12 cellular contexts compared by ENCODE assay signal in the genomic region with DNA sequence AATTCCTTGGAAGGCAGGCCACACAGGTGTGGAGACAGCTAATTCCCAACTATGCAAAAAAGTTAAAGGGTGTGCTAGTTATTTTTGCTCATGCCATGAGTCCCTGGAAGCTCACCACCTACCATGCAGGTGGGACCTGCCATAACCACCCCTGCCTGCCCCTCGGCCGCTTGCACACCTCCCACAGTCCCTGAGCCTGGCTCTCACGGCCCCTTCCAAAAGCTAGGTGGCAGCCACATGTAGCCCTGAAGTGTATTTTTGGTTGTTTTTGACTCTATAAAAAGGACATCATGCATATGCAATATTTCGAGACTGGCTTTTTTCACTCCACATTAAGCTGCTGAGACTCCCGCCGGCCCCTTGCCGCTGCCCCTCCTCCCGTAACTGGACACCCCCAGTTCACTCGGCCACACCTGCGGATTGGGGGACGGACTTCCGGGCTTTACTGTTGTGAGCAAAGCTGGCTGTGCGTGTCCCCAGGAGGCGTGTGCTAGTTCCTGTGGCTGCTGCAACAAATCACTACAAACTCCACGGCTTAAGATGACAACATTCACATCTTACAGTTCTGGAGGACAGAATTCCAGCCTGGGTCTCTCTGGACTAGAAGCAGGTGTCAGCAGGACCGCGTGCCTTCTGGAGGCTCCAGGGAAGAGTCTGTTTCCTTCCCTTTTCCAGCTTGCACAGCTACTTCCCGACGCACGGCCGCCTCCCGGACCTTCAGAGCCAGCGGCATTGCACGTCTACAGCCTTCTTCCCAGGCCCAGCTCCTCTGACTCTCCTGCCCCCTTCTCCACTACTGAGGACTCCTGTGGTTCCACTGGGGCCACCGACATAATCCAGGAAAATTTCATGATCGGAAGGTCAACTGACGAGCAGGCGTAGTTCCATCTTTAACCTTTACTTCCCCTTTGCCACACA. TPM values are rescaled to one million over a fixed set of nuclear protein-coding genes. Genes with fewer than 3 reads are reported as not detected.
A peak's percentile ranks its signal among the peaks of the same experiment; 100 is the strongest.
DNase-seq lines count a peak whose midpoint lies in the region; ATAC-seq and TF ChIP-seq lines count a peak whose summit lies in the region.
"Had no signal": no experiment of that assay in that cellular context is flagged by ENCODE, and none has a peak within 500 bp of the region (broad histone marks: within the 10 kb centered on the region; RNA-seq: fewer than 3 reads in every experiment).

No MANE protein-coding gene starts in this region.

- no peaks in the 10 kb centered on the region for H4K20me1 ChIP-seq in DOHH2 (ENCODE audit: control insufficient read depth, insufficient read depth, low read depth, low read length)

- no peak overlapping the region for H3K27ac ChIP-seq in DOHH2 (ENCODE audit: low read depth, low read length)
- no peak overlapping the region for H3K27ac ChIP-seq in HUES6 (ENCODE audit: low read depth, low read length)
- H3K27ac ChIP-seq: suprapubic skin had no signal

- H3K4me2 ChIP-seq in DOHH2 (ENCODE audit: low read length) = peak overlapping the region; percentile 51

- H3K4me3 ChIP-seq in DOHH2 (ENCODE audit: low read length) (peak overlapping the region; percentile 20; the same call in 1 of the 2 replicates), HUES6 (ENCODE audit: low read depth, low read length) (peak overlapping the region; percentile 33; the same call in 1 of the 2 replicates)
- H3K4me3 ChIP-seq: suprapubic skin had no signal

- H3K79me2 ChIP-seq in DOHH2 (ENCODE audit: control insufficient read depth, low read length) = no peaks in the 10 kb centered on the region

- H3K27ac Mint-ChIP-seq in chondrocyte (ENCODE audit: unreplicated experiment) = no peak overlapping the region
- peak overlapping the region; percentile 72 to 80 for H3K27ac Mint-ChIP-seq in natural killer cell

- no peaks in the 10 kb centered on the region for H3F3A ChIP-seq in DOHH2 (ENCODE audit: control insufficient read depth, insufficient read depth)

- no peaks in the 10 kb centered on the region for H3K36me3 ChIP-seq in DOHH2 (ENCODE audit: control insufficient read depth, low read length)
- no peaks in the 10 kb centered on the region for H3K36me3 ChIP-seq in HUES6 (ENCODE audit: control insufficient read depth, insufficient read depth, low read length)
- H3K36me3 ChIP-seq: suprapubic skin had no signal

- H3K9me3 Mint-ChIP-seq in chondrocyte (ENCODE audit: low read depth) (no peaks in the 10 kb centered on the region), natural killer cell (no peaks in the 10 kb centered on the region)

- peaks cover 11% of the 10 kb centered on the region for H3K4me1 ChIP-seq in DOHH2 (ENCODE audit: control insufficient read depth, low read length)
- H3K4me1 ChIP-seq in HUES6 (ENCODE audit: control insufficient read depth, insufficient read depth, low read length) = peaks cover 43% of the 10 kb centered on the region

- DNase-seq in chondrocyte (ENCODE audit: low spot score) (no peak), natural killer cell (no peak), dedifferentiated amniotic fluid mesenchymal stem cell (ENCODE audit: extremely low spot score) (no peak), HK-2 (ENCODE audit: unreplicated experiment) (no peak), MV-4-11 (lab: John Stamatoyannopoulos, UW) (no peak)
- DNase-seq: NCI-H1105 treated with DMSO at 0.1 percent for 48 hours had no signal

- H3K4me1 Mint-ChIP-seq in chondrocyte (ENCODE audit: low read depth) (peaks cover 40% of the 10 kb centered on the region), natural killer cell (peaks cover 60 to 76% of the 10 kb centered on the region in 2 donors)

- peak overlapping the region; percentile 22 for H3K4me3 Mint-ChIP-seq in chondrocyte (ENCODE audit: unreplicated experiment)
- peak overlapping the region; percentile 79 for H3K4me3 Mint-ChIP-seq in natural killer cell

- no peak for TF ChIP-seq CTCF in DOHH2 (IDR thresholded peaks at IDR 0.05; ENCODE audit: low read depth, low read length, poor library complexity, severe bottlenecking)
- no peak for TF ChIP-seq CTCF in chondrocyte (IDR thresholded peaks at IDR 0.05)
- TF ChIP-seq CTCF in natural killer cell (IDR thresholded peaks at IDR 0.05) = no peak

- H3K27me3 ChIP-seq in DOHH2 (ENCODE audit: control insufficient read depth, low read length) = peaks cover 30% of the 10 kb centered on the region
- peaks cover 37% of the 10 kb centered on the region; the same call in 1 of the 2 replicates for H3K27me3 ChIP-seq in HUES6 (ENCODE audit: control insufficient read depth, insufficient read depth, low read length)
- H3K27me3 ChIP-seq: suprapubic skin had no signal

- H3K27me3 Mint-ChIP-seq in chondrocyte (ENCODE audit: low read depth) (peaks cover 32% of the 10 kb centered on the region), natural killer cell (ENCODE audit: low read depth in 2 of 2) (peaks cover 0 to 3% of the 10 kb centered on the region in 2 donors)

- H3K9me2 ChIP-seq in DOHH2 (replicated peaks; ENCODE audit: control insufficient read depth, low read length) = no peaks in the 10 kb centered on the region

- intact Hi-C loops in natural killer cell (cut with micrococcal nuclease) = no loop called here

- H3K9me3 ChIP-seq in DOHH2 (ENCODE audit: control insufficient read depth, insufficient read depth, low read length) = no peaks in the 10 kb centered on the region
- H3K9me3 ChIP-seq in HUES6 (ENCODE audit: control insufficient read depth, insufficient read depth, low read depth, low read length) = no peaks in the 10 kb centered on the region
- H3K9me3 ChIP-seq: suprapubic skin had no signal

- H3K36me3 Mint-ChIP-seq in chondrocyte (ENCODE audit: low read depth) (no peaks in the 10 kb centered on the region), natural killer cell (no peaks in the 10 kb centered on the region)

- H3K9ac ChIP-seq in HUES6 (ENCODE audit: low read length) = no peak overlapping the region

- ATAC-seq in natural killer cell = peak; percentile 50 to 66 (median 60)
- ATAC-seq in GM19463 (IDR thresholded peaks at IDR 0.05; ENCODE audit: unreplicated experiment) = no peak
- ATAC-seq: HCT116 had no signal

RNA-seq across cellular contexts. Expression of a gene that starts 24.8 kb away (rescaled TPM):
- total RNA-seq in chondrocyte (1.3 to 3.3 TPM (median 2.8 TPM) in 3 replicates), natural killer cell (100 to 1,000 TPM in 2 of 3 donors, 10 to 100 TPM in 1; 85.4 to 107 (median 104) TPM)

RNA-seq across cellular contexts. Expression of a gene that starts 25.1 kb away (rescaled TPM):
- not detected in 3 replicates for total RNA-seq in chondrocyte
- not detected for total RNA-seq in natural killer cell
- total RNA-seq: pulmonary artery endothelial cell, suprapubic skin had no signal

Comparison
In these comparisons a context has a peak if more than half of its experiments do, and no peak if none do; other contexts are left out.
1. RNA of a gene that starts 24.8 kb away (total RNA-seq): 85.4 to 107 TPM in natural killer cell; 1.3 to 3.3 TPM in chondrocyte; every median in the first group is over 10 times any median in the second.